Comparison of ENCODE assay signal across 1 cellular context in the genomic region with DNA sequence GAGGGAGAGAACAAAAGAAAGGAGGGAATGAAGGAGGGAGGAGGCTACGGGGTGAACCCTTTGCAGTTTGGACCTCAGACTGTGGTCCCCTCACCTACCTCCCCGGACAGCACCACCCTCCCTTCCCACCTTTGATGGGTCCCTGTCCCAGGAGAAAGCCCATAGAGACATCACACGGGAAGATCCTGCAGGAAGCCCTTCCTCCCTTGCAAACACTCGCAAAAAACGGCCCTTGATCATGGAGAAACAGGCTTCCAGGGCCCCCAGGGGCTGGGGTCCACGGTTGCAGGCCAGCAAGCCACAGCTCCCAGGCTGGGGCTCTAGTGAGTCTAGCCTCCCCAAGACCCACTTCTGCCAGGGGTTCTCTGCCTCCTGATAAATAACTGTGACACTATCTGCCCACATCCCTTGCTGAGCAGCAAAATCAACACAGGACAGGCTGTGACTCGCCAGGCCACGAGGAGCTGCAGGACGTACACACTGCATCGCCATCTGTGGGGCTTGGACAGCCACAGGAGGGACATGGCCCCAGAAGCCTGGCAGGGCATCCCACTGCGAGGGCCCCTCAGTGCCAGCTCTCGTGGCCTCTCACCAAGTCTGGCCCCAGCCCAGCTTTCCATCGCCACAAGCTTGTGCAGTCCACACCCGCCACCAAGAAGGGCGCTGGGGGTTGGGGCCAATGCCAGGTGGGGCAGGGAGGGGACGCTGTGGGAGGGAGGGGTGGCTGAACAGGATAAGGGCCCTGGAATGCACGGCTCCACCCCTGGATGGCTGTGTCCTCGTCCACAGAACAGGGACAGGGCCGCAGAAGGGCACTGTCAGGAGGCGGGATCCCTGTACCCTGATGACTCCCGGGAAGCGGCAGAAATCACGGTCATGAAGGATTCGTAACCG.
TF ChIP-seq lines count a peak whose summit lies in the region.

No MANE protein-coding gene starts in this region.

TF ChIP-seq in H1, 55 proteins besides CTCF, POLR2A, EP300 and RAD21:
- TF ChIP-seq SAP30 (IDR thresholded peaks at IDR 0.05; ENCODE audit: insufficient read depth, insufficient replicate concordance, low read length) (no peak), TBP (IDR thresholded peaks at IDR 0.05; ENCODE audit: low read depth, low read length) (no peak), SIRT6 (IDR thresholded peaks at IDR 0.05; ENCODE audit: low read length) (no peak), CTBP2 (IDR thresholded peaks at IDR 0.05; ENCODE audit: borderline replicate concordance, insufficient read depth, insufficient read length, low read length) (no peak), NANOG (IDR thresholded peaks at IDR 0.05; ENCODE audit: insufficient read depth, low read depth, low read length, poor library complexity, severe bottlenecking) (no peak), CHD2 (IDR thresholded peaks at IDR 0.05; ENCODE audit: low read length) (no peak), ASH2L (IDR thresholded peaks at IDR 0.05; ENCODE audit: low read length) (no peak), RBBP5 (IDR thresholded peaks at IDR 0.05; ENCODE audit: borderline replicate concordance, low read depth, low read length) (no peak), KDM1A (IDR thresholded peaks at IDR 0.05; ENCODE audit: borderline replicate concordance, low read length) (no peak), HDAC6 (IDR thresholded peaks at IDR 0.05; ENCODE audit: low read depth, low read length) (no peak), CBX8 (IDR thresholded peaks at IDR 0.05; ENCODE audit: borderline replicate concordance, low read depth, low read length) (no peak)
